ENCODE assay signal across 29 cellular contexts in genomic region chr2:128717758-128718710, GRCh38.
"Had no signal": no experiment of that assay in that cellular context is flagged by ENCODE, and none has a peak within 500 bp of the region (broad histone marks: within the 10 kb centered on the region; RNA-seq: fewer than 3 reads in every experiment).

No MANE protein-coding gene starts in this region.

- H3K79me2 ChIP-seq: parathyroid adenoma had no signal

- H3K27ac Mint-ChIP-seq: activated CD4-positive, alpha-beta memory T cell treated with anti-CD3 and anti-CD28 coated beads, Interleukin-2, amount 10 ng/mL, durations not matched to agents 7 days and 5 days; activated naive CD4-positive, alpha-beta T cell treated with anti-CD3 and anti-CD28 coated beads, Interleukin-2, amount 50 U/mL, for 24 hours; activated T-helper 17 cell treated with anti-CD3 and anti-CD28 coated beads, Interleukin-2, amount 50 U/mL, for 72 hours; endodermal cell; natural killer cell; stimulated activated memory B cell treated with anti-CD40 and anti-IgM and Interleukin-4, amounts not matched to agents 10 μg/mL and 1 μg/mL and 100 μg/mL, for 72 hours; T-helper 1 cell treated with Interleukin-12 subunit alpha and Interleukin-12 subunit beta and Interleukin-4 antibody, amounts not matched to agents 30 μg/mL and 1 μg/mL, for 36 hours had no signal

- H3K36me3 ChIP-seq: ascending aorta, cardiac muscle cell, left lung, suprapubic skin, tibial artery, WERI-Rb-1 had no signal

- DNase-seq: activated CD4-positive, alpha-beta memory T cell treated with anti-CD3 and anti-CD28 coated beads, Interleukin-2, amount 10 ng/mL, durations not matched to agents 7 days and 5 days; activated CD4-positive, alpha-beta T cell treated with anti-CD3 and anti-CD28 coated beads for 48 hours; activated gamma-delta T cell treated with Interleukin-2 at 50 U/mL for 16 hours; activated T-cell treated with anti-CD3 and anti-CD28 coated beads, Interleukin-2, amount 50 U/mL, for 4 hours; cortex of kidney; endodermal cell; left lung; mesendoderm; natural killer cell; psoas muscle; stimulated activated CD4-positive, alpha-beta T cell treated with anti-CD3 and anti-CD28 coated beads, Interleukin-1b, Interleukin-23, amount 100 ng/mL, for 48 hours; stimulated activated CD4-positive, alpha-beta T cell treated with anti-CD3 and anti-CD28 coated beads, Interleukin-4, amount 100 ng/mL, for 4 hours; stimulated activated CD8-positive, alpha-beta memory T cell treated with anti-CD3 and anti-CD28 coated beads, Interleukin-4, amount 100 ng/mL, for 48 hours; SW 1271; T1000; tibial artery; WERI-Rb-1 had no signal

- H3K9me3 ChIP-seq: ascending aorta, left lung, suprapubic skin, tibial artery had no signal

- H3K9ac ChIP-seq: parathyroid adenoma had no signal

- H2AFZ ChIP-seq: parathyroid adenoma had no signal

- H3K9me3 Mint-ChIP-seq: activated CD4-positive, alpha-beta memory T cell treated with anti-CD3 and anti-CD28 coated beads, Interleukin-2, amount 10 ng/mL, durations not matched to agents 7 days and 5 days; activated naive CD4-positive, alpha-beta T cell treated with anti-CD3 and anti-CD28 coated beads, Interleukin-2, amount 50 U/mL, for 24 hours; activated T-cell treated with anti-CD3 and anti-CD28 coated beads, Interleukin-2, amount 50 U/mL, for 4 hours; activated T-helper 17 cell treated with anti-CD3 and anti-CD28 coated beads, Interleukin-2, amount 50 U/mL, for 72 hours; endodermal cell; natural killer cell; stimulated activated memory B cell treated with anti-CD40 and anti-IgM and Interleukin-4, amounts not matched to agents 10 μg/mL and 1 μg/mL and 100 μg/mL, for 72 hours; T-helper 1 cell treated with Interleukin-12 subunit alpha and Interleukin-12 subunit beta and Interleukin-4 antibody, amounts not matched to agents 30 μg/mL and 1 μg/mL, for 36 hours had no signal

- H3K36me3 Mint-ChIP-seq: activated naive CD4-positive, alpha-beta T cell treated with anti-CD3 and anti-CD28 coated beads, Interleukin-2, amount 50 U/mL, for 24 hours; natural killer cell; stimulated activated memory B cell treated with anti-CD40 and anti-IgM and Interleukin-4, amounts not matched to agents 10 μg/mL and 1 μg/mL and 100 μg/mL, for 72 hours had no signal

- H3K4me1 Mint-ChIP-seq: activated CD4-positive, alpha-beta memory T cell treated with anti-CD3 and anti-CD28 coated beads, Interleukin-2, amount 10 ng/mL, durations not matched to agents 7 days and 5 days; activated naive CD4-positive, alpha-beta T cell treated with anti-CD3 and anti-CD28 coated beads, Interleukin-2, amount 50 U/mL, for 24 hours; activated T-helper 17 cell treated with anti-CD3 and anti-CD28 coated beads, Interleukin-2, amount 50 U/mL, for 72 hours; endodermal cell; natural killer cell; stimulated activated memory B cell treated with anti-CD40 and anti-IgM and Interleukin-4, amounts not matched to agents 10 μg/mL and 1 μg/mL and 100 μg/mL, for 72 hours had no signal

- H3K4me2 ChIP-seq: smooth muscle cell had no signal

- H3K4me1 ChIP-seq: ascending aorta, left lung, parathyroid adenoma, psoas muscle, suprapubic skin, tibial artery had no signal

- H3K27ac ChIP-seq: ascending aorta, cardiac muscle cell, left lung, parathyroid adenoma, psoas muscle, SK-N-MC, suprapubic skin, tibial artery, WERI-Rb-1 had no signal

- H3K27me3 ChIP-seq: ascending aorta, cardiac muscle cell, suprapubic skin had no signal

- H3K4me3 ChIP-seq: ascending aorta, cardiac muscle cell, left lung, lung, psoas muscle, SK-N-MC, smooth muscle cell, suprapubic skin, tibial artery had no signal

- H3K4me3 Mint-ChIP-seq: activated CD4-positive, alpha-beta memory T cell treated with anti-CD3 and anti-CD28 coated beads, Interleukin-2, amount 10 ng/mL, durations not matched to agents 7 days and 5 days; activated naive CD4-positive, alpha-beta T cell treated with anti-CD3 and anti-CD28 coated beads, Interleukin-2, amount 50 U/mL, for 24 hours; activated T-cell treated with anti-CD3 and anti-CD28 coated beads, Interleukin-2, amount 50 U/mL, for 4 hours; activated T-helper 17 cell treated with anti-CD3 and anti-CD28 coated beads, Interleukin-2, amount 50 U/mL, for 72 hours; brain; endodermal cell; natural killer cell; stimulated activated memory B cell treated with anti-CD40 and anti-IgM and Interleukin-4, amounts not matched to agents 10 μg/mL and 1 μg/mL and 100 μg/mL, for 72 hours; T-helper 1 cell treated with Interleukin-12 subunit alpha and Interleukin-12 subunit beta and Interleukin-4 antibody, amounts not matched to agents 30 μg/mL and 1 μg/mL, for 36 hours had no signal
